ENCODE assay signal across 19 cellular contexts in genomic region chr15:99073008-99073714, GRCh38. TPM values are rescaled to one million over a fixed set of nuclear protein-coding genes. Genes with fewer than 3 reads are reported as not detected.
DNase-seq lines count a peak whose midpoint lies in the region; ATAC-seq and TF ChIP-seq lines count a peak whose summit lies in the region.
"Had no signal": no experiment of that assay in that cellular context is flagged by ENCODE, and none has a peak within 500 bp of the region (broad histone marks: within the 10 kb centered on the region; RNA-seq: fewer than 3 reads in every experiment).

No MANE protein-coding gene starts in this region.

- no peaks in the 10 kb centered on the region for H3F3A ChIP-seq in SK-N-SH (replicated peaks; ENCODE audit: insufficient read depth)

- no peak for TF ChIP-seq CTCF in SK-N-SH (IDR thresholded peaks at IDR 0.05)
- no peak for TF ChIP-seq CTCF in upper lobe of right lung (IDR thresholded peaks at IDR 0.05)

- no peaks in the 10 kb centered on the region for H4K20me1 ChIP-seq in SK-N-SH (ENCODE audit: insufficient read depth)

- DNase-seq in activated CD4-positive, CD25-positive, alpha-beta regulatory T cell treated with anti-CD3 and anti-CD28 coated beads, Interleukin-2, amount 50 U/mL, for 72 hours, result peak; percentile 15
- no peak for DNase-seq in activated CD4-positive, CD25-positive, alpha-beta regulatory T cell (lab: John Stamatoyannopoulos, UW)
- no peak for DNase-seq in SK-N-SH
- DNase-seq in upper lobe of right lung, result peak; percentile 12
- no peak for DNase-seq in activated CD4-positive, alpha-beta memory T cell treated with anti-CD3 and anti-CD28 coated beads for 36 hours
- DNase-seq in retina, result no peak
- DNase-seq in ureter (ENCODE audit: low spot score), result no peak
- DNase-seq: CD4-positive, CD25-positive, alpha-beta regulatory T cell; DND-41; foreskin melanocyte; NCI-H1694; small intestine; stimulated activated naive B cell treated with anti-CD40 and anti-IgM and Interleukin-4, amounts not matched to agents 10 μg/mL and 1 μg/mL and 100 μg/mL, for 72 hours; trophoblast cell had no signal

- H3K4me2 ChIP-seq in SK-N-SH, result no peak overlapping the region
- H3K4me2 ChIP-seq: A549 had no signal

- TF ChIP-seq RAD21 in SK-N-SH (IDR thresholded peaks at IDR 0.05; ENCODE audit: low read length), result no peak

- no peaks in the 10 kb centered on the region for H3K9me2 ChIP-seq in SK-N-SH

- no peak overlapping the region for H2AFZ ChIP-seq in SK-N-SH (ENCODE audit: low read depth)
- H2AFZ ChIP-seq: parathyroid adenoma had no signal

- intact Hi-C loops in upper lobe of right lung (cut with DNase I), result no loop called here
- intact Hi-C loops in activated CD4-positive, alpha-beta memory T cell treated with anti-CD3 and anti-CD28 coated beads for 36 hours (cut with micrococcal nuclease), result no loop called here

- H3K36me3 Mint-ChIP-seq in activated CD4-positive, alpha-beta memory T cell treated with anti-CD3 and anti-CD28 coated beads for 36 hours, result no peaks in the 10 kb centered on the region
- H3K36me3 Mint-ChIP-seq: CD4-positive, CD25-positive, alpha-beta regulatory T cell; stimulated activated naive B cell treated with anti-CD40 and anti-IgM and Interleukin-4, amounts not matched to agents 10 μg/mL and 1 μg/mL and 100 μg/mL, for 72 hours had no signal

- H3K27me3 ChIP-seq in SK-N-SH (ENCODE audit: insufficient read depth), result no peaks in the 10 kb centered on the region
- H3K27me3 ChIP-seq in upper lobe of right lung, result no peaks in the 10 kb centered on the region

- ATAC-seq in HG02642 (IDR thresholded peaks at IDR 0.05; ENCODE audit: poor library complexity, unreplicated experiment) (peak; percentile 45), upper lobe of right lung (no peak)
- ATAC-seq: HCT116 had no signal

- CTCF ChIA-PET in SK-N-SH (lab: Yijun Ruan, JAX), result interaction anchor here (0.7 to 1.9 kb wide), 7 partner anchors 14 to 630 kb away, joined by 3 to 11 read pairs (median 3); no protein-coding TSS in a partner anchor
- CTCF ChIA-PET in activated CD4-positive, alpha-beta memory T cell treated with anti-CD3 and anti-CD28 coated beads for 36 hours (lab: Charles Lee), result interaction anchor here (0.7 to 1.8 kb wide), 5 partner anchors 12 to 413 kb away, joined by 3 to 6 read pairs (median 4); no protein-coding TSS in a partner anchor

- 74% methylated on average over 4 of the region's 4 CpGs for WGBS in SK-N-SH (ENCODE audit: low lambda C conversion rate)

- H3K9ac ChIP-seq in SK-N-SH, result no peak overlapping the region
- H3K9ac ChIP-seq: parathyroid adenoma had no signal

- H3K4me1 Mint-ChIP-seq in activated CD4-positive, alpha-beta memory T cell treated with anti-CD3 and anti-CD28 coated beads for 36 hours (ENCODE audit: low read depth), result peaks cover 4% of the 10 kb centered on the region

- H3K79me2 ChIP-seq in SK-N-SH (ENCODE audit: insufficient read depth), result no peaks in the 10 kb centered on the region
- H3K79me2 ChIP-seq: parathyroid adenoma had no signal

- TF ChIP-seq EP300 in SK-N-SH (IDR thresholded peaks at IDR 0.05; ENCODE audit: borderline replicate concordance in 1 of 2, low read depth in 1 of 2, low read length in 1 of 2), result no peak

- H3K27me3 Mint-ChIP-seq in activated CD4-positive, alpha-beta memory T cell treated with anti-CD3 and anti-CD28 coated beads for 36 hours, result no peaks in the 10 kb centered on the region

- no peak overlapping the region for H3K4me3 ChIP-seq in SK-N-SH (ENCODE audit: low read depth in 2 of 2, low read length in 1 of 2)
- no peak overlapping the region for H3K4me3 ChIP-seq in upper lobe of right lung
- H3K4me3 ChIP-seq: A549 had no signal

- H3K9me3 ChIP-seq in SK-N-SH (no peaks in the 10 kb centered on the region), upper lobe of right lung (no peaks in the 10 kb centered on the region)
- H3K9me3 ChIP-seq: A549 had no signal

- H3K27ac ChIP-seq in SK-N-SH (ENCODE audit: low read depth in 2 of 2, low read length in 1 of 2) (no peak overlapping the region), upper lobe of right lung (no peak overlapping the region)
- H3K27ac ChIP-seq: A549, parathyroid adenoma had no signal

- no peak overlapping the region for H3K4me3 Mint-ChIP-seq in activated CD4-positive, alpha-beta memory T cell treated with anti-CD3 and anti-CD28 coated beads for 36 hours
- H3K4me3 Mint-ChIP-seq: CD4-positive, CD25-positive, alpha-beta regulatory T cell; stimulated activated naive B cell treated with anti-CD40 and anti-IgM and Interleukin-4, amounts not matched to agents 10 μg/mL and 1 μg/mL and 100 μg/mL, for 72 hours had no signal

- no peaks in the 10 kb centered on the region; a peak in 1 of 4 replicates for H3K4me1 ChIP-seq in SK-N-SH (ENCODE audit: control insufficient read depth in 1 of 2, insufficient read depth in 2 of 2, low read depth in 1 of 2, low read length in 1 of 2)
- H3K4me1 ChIP-seq in upper lobe of right lung, result no peaks in the 10 kb centered on the region
- H3K4me1 ChIP-seq: parathyroid adenoma had no signal

- POLR2A ChIA-PET in SK-N-SH (lab: Yijun Ruan, JAX), result no interaction called here
- POLR2A ChIA-PET in activated CD4-positive, alpha-beta memory T cell treated with anti-CD3 and anti-CD28 coated beads for 36 hours (lab: Charles Lee), result interaction anchor here (1.5 kb wide), 1 partner anchor 14 kb away, joined by 3 read pairs; no protein-coding TSS in a partner anchor

- no peaks in the 10 kb centered on the region for H3K36me3 ChIP-seq in SK-N-SH (replicated peaks in 1 of 2; ENCODE audit: control insufficient read depth in 1 of 2, insufficient read depth in 2 of 2, low read length in 1 of 2)
- no peaks in the 10 kb centered on the region for H3K36me3 ChIP-seq in upper lobe of right lung

- no peaks in the 10 kb centered on the region for H3K9me3 Mint-ChIP-seq in activated CD4-positive, alpha-beta memory T cell treated with anti-CD3 and anti-CD28 coated beads for 36 hours
- H3K9me3 Mint-ChIP-seq: stimulated activated naive B cell treated with anti-CD40 and anti-IgM and Interleukin-4, amounts not matched to agents 10 μg/mL and 1 μg/mL and 100 μg/mL, for 72 hours had no signal

- no peak overlapping the region for H3K27ac Mint-ChIP-seq in activated CD4-positive, alpha-beta memory T cell treated with anti-CD3 and anti-CD28 coated beads for 36 hours
- H3K27ac Mint-ChIP-seq: CD4-positive, CD25-positive, alpha-beta regulatory T cell; stimulated activated naive B cell treated with anti-CD40 and anti-IgM and Interleukin-4, amounts not matched to agents 10 μg/mL and 1 μg/mL and 100 μg/mL, for 72 hours had no signal

TF ChIP-seq in SK-N-SH, 30 proteins besides CTCF, POLR2A, EP300 and RAD21:
- TF ChIP-seq TAF1 (IDR thresholded peaks at IDR 0.05; ENCODE audit: borderline replicate concordance, low read depth, low read length), result no peak
- peak; percentile 51; the same call in 1 of the 2 replicates for TF ChIP-seq USF1 (IDR thresholded peaks at IDR 0.05; ENCODE audit: borderline replicate concordance, low read depth)

RNA-seq across cellular contexts. Expression of gene SYNM, which starts 31.7 kb away (rescaled TPM):
- polyA plus RNA-seq in SK-N-SH (2012; rRNA removed), result 4.3 and 5.0 TPM in 2 replicates
- polyA plus RNA-seq in SK-N-SH (2012; cell fraction: cytosol; rRNA removed), result 3.8 and 4.1 TPM in 2 replicates
- 8.6 and 10.1 TPM in 2 replicates for polyA plus RNA-seq in SK-N-SH (2012; cell fraction: nucleus; rRNA removed)
- total RNA-seq in upper lobe of right lung (19.5 TPM), ureter (189 TPM)
- total RNA-seq in activated CD4-positive, alpha-beta memory T cell treated with anti-CD3 and anti-CD28 coated beads for 36 hours, result 1 to 10 TPM; 2.6 to 2.7 TPM
- total RNA-seq: HT-29 had no signal

Comparison
In these comparisons a context has a peak if more than half of its experiments do, and no peak if none do; other contexts are left out.
1. DNase-seq: peak in activated CD4-positive, CD25-positive, alpha-beta regulatory T cell treated with anti-CD3 and anti-CD28 coated beads, Interleukin-2, amount 50 U/mL, for 72 hours (single experiment) and upper lobe of right lung (single experiment); none in activated CD4-positive, CD25-positive, alpha-beta regulatory T cell (0 of 4), SK-N-SH (single experiment), activated CD4-positive, alpha-beta memory T cell treated with anti-CD3 and anti-CD28 coated beads for 36 hours (single experiment), retina (single experiment) and ureter (single experiment).